14 cellular contexts compared by ENCODE assay signal in genomic region chr2:25597881-25598280, GRCh38.
"Had no signal": no experiment of that assay in that cellular context is flagged by ENCODE, and none has a peak within 500 bp of the region (broad histone marks: within the 10 kb centered on the region; RNA-seq: fewer than 3 reads in every experiment).

No MANE protein-coding gene starts in this region.

- DNase-seq: activated CD4-positive, alpha-beta T cell treated with anti-CD3 and anti-CD28 coated beads for 1 hour; activated naive CD4-positive, alpha-beta T cell treated with anti-CD3 and anti-CD28 coated beads for 36 hours; activated naive CD8-positive, alpha-beta T cell treated with anti-CD3 and anti-CD28 coated beads, Interleukin-2, amount 50 U/mL, for 24 hours; erythroblast; islet precursor cell; left ventricle myocardium inferior; stimulated activated CD4-positive, alpha-beta T cell treated with anti-CD3 and anti-CD28 coated beads, Interleukin-15, amount 100 ng/mL, for 24 hours; stimulated activated CD4-positive, alpha-beta T cell treated with anti-CD3 and anti-CD28 coated beads, Interleukin-4, amount 100 ng/mL, for 24 hours; T-cell; testis; upper lobe of left lung had no signal

- H3K9me3 ChIP-seq: ascending aorta, breast epithelium, left ventricle myocardium inferior, testis, upper lobe of left lung had no signal

- H3K27me3 ChIP-seq: ascending aorta, breast epithelium, testis, upper lobe of left lung had no signal

- ATAC-seq: activated naive CD8-positive, alpha-beta T cell treated with anti-CD3 and anti-CD28 coated beads, Interleukin-2, amount 50 U/mL, for 24 hours; natural killer cell treated with Interleukin-12 subunit alpha and Interleukin-12 subunit beta and Interleukin-15 and Interleukin-18, amount 100 ng/mL, for 72 hours; T-cell had no signal

- H3K4me1 ChIP-seq: ascending aorta, breast epithelium, testis, upper lobe of left lung had no signal

- H3K36me3 ChIP-seq: ascending aorta, breast epithelium, left ventricle myocardium inferior, upper lobe of left lung had no signal

- H3K4me3 ChIP-seq: ascending aorta, breast epithelium, left ventricle myocardium inferior, testis, upper lobe of left lung had no signal

- H3K27ac ChIP-seq: ascending aorta, breast epithelium, left ventricle myocardium inferior, testis, upper lobe of left lung had no signal
